10 cellular contexts compared by ENCODE assay signal in genomic region chr1:36182734-36183133, GRCh38. TPM values are rescaled to one million over a fixed set of nuclear protein-coding genes. Genes with fewer than 3 reads are reported as not detected.
DNase-seq lines count a peak whose midpoint lies in the region; ATAC-seq, FAIRE-seq and TF ChIP-seq lines count a peak whose summit lies in the region.
"Had no signal": no experiment of that assay in that cellular context is flagged by ENCODE, and none has a peak within 500 bp of the region (broad histone marks: within the 10 kb centered on the region; RNA-seq: fewer than 3 reads in every experiment).

No MANE protein-coding gene starts in this region.

- peaks cover 13 to 23% of the 10 kb centered on the region in 2 donors for H3K36me3 Mint-ChIP-seq in CD4-positive, alpha-beta memory T cell
- H3K36me3 Mint-ChIP-seq in naive thymus-derived CD8-positive, alpha-beta T cell, result peaks cover 0 to 36% (median 12%) of the 10 kb centered on the region in 3 donors

- H3K4me1 Mint-ChIP-seq in CD4-positive, alpha-beta memory T cell, result peaks cover 4 to 6% (median 5%) of the 10 kb centered on the region in 4 donors
- peaks cover 0 to 13% (median 7%) of the 10 kb centered on the region in 4 donors for H3K4me1 Mint-ChIP-seq in naive thymus-derived CD8-positive, alpha-beta T cell

- no peak for FAIRE-seq in K562 (lab: Jason Lieb, UNC)

- no peaks in the 10 kb centered on the region for H3K9me3 ChIP-seq in CD4-positive, alpha-beta memory T cell (ENCODE audit: control insufficient read depth in 1 of 2, low read length in 2 of 2)
- H3K9me3 ChIP-seq in K562 (replicated peaks; ENCODE audit: control insufficient read depth, insufficient read depth, low read depth, low read length) (no peaks in the 10 kb centered on the region), ovary (no peaks in the 10 kb centered on the region)

- no peaks in the 10 kb centered on the region for H3K9me1 ChIP-seq in K562 (ENCODE audit: control insufficient read depth, insufficient read depth, low read length)

- POLR2A ChIA-PET in CD4-positive, alpha-beta memory T cell (lab: Charles Lee; ENCODE audit: partially characterized antibody), result interaction anchor here (0.5 to 9.2 kb wide), 7 partner anchors 11 to 42 kb away, joined by 4 to 244 read pairs (median 9); partner anchors contain the start of genes MAP7D1, THRAP3 and TRAPPC3
- POLR2A ChIA-PET in K562 (lab: Yijun Ruan, JAX), result interaction anchor here (0.6 to 1.8 kb wide), 11 partner anchors 8 to 107 kb away, joined by 3 to 8 read pairs (median 4); partner anchors contain the start of genes MAP7D1 and TRAPPC3
- POLR2A ChIA-PET in naive thymus-derived CD8-positive, alpha-beta T cell (lab: Charles Lee), result interaction anchor here (0.6 to 9.3 kb wide), 10 partner anchors 9 to 164 kb away, joined by 3 to 227 read pairs (median 4); partner anchors contain the start of genes MAP7D1, THRAP3 and TRAPPC3

- H3K9ac ChIP-seq in K562 (ENCODE audit: insufficient read depth in 1 of 2, low read depth in 2 of 2, low read length in 2 of 2), result no peak overlapping the region

- H3K4me1 ChIP-seq in CD4-positive, alpha-beta memory T cell (ENCODE audit: insufficient read depth, low read length), result peaks cover under 1% of the 10 kb centered on the region
- H3K4me1 ChIP-seq in K562 (replicated peaks in 1 of 2; ENCODE audit: control insufficient read depth in 2 of 2, insufficient read depth in 2 of 2, low read length in 2 of 2) (peaks cover 2 to 19% of the 10 kb centered on the region in 2 experiments; a peak in 4 of 5 replicates), ovary (ENCODE audit: insufficient read depth) (peaks cover 1% of the 10 kb centered on the region)

- in situ Hi-C loops in K562 (cut with MboI), result no loop called here

- H3K9me3 Mint-ChIP-seq in CD4-positive, alpha-beta memory T cell, result peaks cover 0 to 1% (median 0%) of the 10 kb centered on the region in 8 donors
- H3K9me3 Mint-ChIP-seq in naive thymus-derived CD8-positive, alpha-beta T cell, result no peaks in the 10 kb centered on the region
- H3K9me3 Mint-ChIP-seq: activated T-helper 2 cell treated with anti-CD3 and anti-CD28 coated beads, Interferon-gamma antibody, Interleukin-2, Interleukin-4, amounts not matched to agents 10 μg/mL and 5 μg/mL and 100 μg/mL, durations not matched to agents 14 hours and 24 hours and 36 hours had no signal

- CTCF ChIA-PET in CD4-positive, alpha-beta memory T cell (lab: Charles Lee; ENCODE audit: partially characterized antibody), result interaction anchor here (1.3 to 11.5 kb wide), 4 partner anchors 17 to 103 kb away, joined by 5 to 348 read pairs (median 12); partner anchors contain the start of genes MAP7D1 and TRAPPC3
- CTCF ChIA-PET in K562 (lab: Yijun Ruan, JAX; ENCODE audit: low intra/inter-chr PET ratio), result no interaction called here

- DNase-seq in CD4-positive, alpha-beta memory T cell, result no peak
- DNase-seq in H7, result peak; percentile 58
- no peak for DNase-seq in K562 (ENCODE audit: extremely low read depth in 1 of 4, low spot score in 3 of 4)
- no peak for DNase-seq in naive thymus-derived CD8-positive, alpha-beta T cell
- DNase-seq in ovary, result no peak
- DNase-seq in NCI-H2081 (lab: John Stamatoyannopoulos, UW), result no peak
- DNase-seq: DMS53; effector CD8-positive, alpha-beta T cell had no signal

- no peak for TF ChIP-seq CTCF in K562 (IDR thresholded peaks at IDR 0.05 in 2 of 3, conservative IDR thresholded peaks at IDR 0.05 in 1 of 3; ENCODE audit: insufficient read depth in 2 of 3, low read depth in 1 of 3, low read length in 3 of 3)
- TF ChIP-seq CTCF in ovary (IDR thresholded peaks at IDR 0.05), result no peak

- no peaks in the 10 kb centered on the region for H3K27me3 ChIP-seq in CD4-positive, alpha-beta memory T cell (ENCODE audit: insufficient read depth, low read length)
- H3K27me3 ChIP-seq in H7 (ENCODE audit: control insufficient read depth, insufficient read depth, low read length) (no peaks in the 10 kb centered on the region; the same call in 1 of the 2 replicates), K562 (ENCODE audit: control insufficient read depth in 2 of 2, insufficient read depth in 2 of 2, low read length in 2 of 2) (no peaks in the 10 kb centered on the region), ovary (no peaks in the 10 kb centered on the region)

- no peaks in the 10 kb centered on the region for H3K79me2 ChIP-seq in K562 (ENCODE audit: control insufficient read depth, insufficient read depth, low read length)

- no peak overlapping the region for H3K4me3 Mint-ChIP-seq in CD4-positive, alpha-beta memory T cell
- no peak overlapping the region for H3K4me3 Mint-ChIP-seq in naive thymus-derived CD8-positive, alpha-beta T cell

- TF ChIP-seq EP300 in K562 (IDR thresholded peaks at IDR 0.05; ENCODE audit: low read length) (no peak), ovary (IDR thresholded peaks at IDR 0.05) (no peak)

- ATAC-seq in K562 (peak; percentile 15; the same call in 2 of the 3 replicates), GM18511 (IDR thresholded peaks at IDR 0.05; ENCODE audit: unreplicated experiment) (no peak)
- peak; percentile 45 to 55 for ATAC-seq in naive thymus-derived CD8-positive, alpha-beta T cell

- H3K27ac ChIP-seq in CD4-positive, alpha-beta memory T cell (ENCODE audit: low read depth, low read length), result no peak overlapping the region
- H3K27ac ChIP-seq in K562 (ENCODE audit: extremely low read depth, low read depth, low read length), result no peak overlapping the region
- no peak overlapping the region for H3K27ac ChIP-seq in ovary

- BruUV-seq in K562 (replicated peaks; lab: Mats Ljungman, UMichigan), result no TSS peak

- TF ChIP-seq RAD21 in K562 (CRISPR knock-in tag; conservative IDR thresholded peaks at IDR 0.05 in 1 of 2, IDR thresholded peaks at IDR 0.05 in 1 of 2), result no peak

- intact Hi-C loops in CD4-positive, alpha-beta memory T cell (cut with micrococcal nuclease), result no loop called here
- intact Hi-C loops in K562 (cut with micrococcal nuclease) (loop anchor here (10.0 kb wide), 1 partner anchor 242 kb away; no protein-coding TSS in a partner anchor), ovary (cut with DNase I) (loop anchor here in 1 of 4 donors (10.0 kb wide), 1 partner anchor 102 kb away; no protein-coding TSS in a partner anchor)

- peak overlapping the region in 5 of 7 donors; percentile 32 to 86 (median 72) for H3K27ac Mint-ChIP-seq in CD4-positive, alpha-beta memory T cell
- peak overlapping the region in 9 of 10 donors; percentile 23 to 91 (median 77) for H3K27ac Mint-ChIP-seq in naive thymus-derived CD8-positive, alpha-beta T cell
- H3K27ac Mint-ChIP-seq: activated T-helper 2 cell treated with anti-CD3 and anti-CD28 coated beads, Interferon-gamma antibody, Interleukin-2, Interleukin-4, amounts not matched to agents 10 μg/mL and 5 μg/mL and 100 μg/mL, durations not matched to agents 14 hours and 24 hours and 36 hours had no signal

- H3K4me2 ChIP-seq in K562 (ENCODE audit: insufficient read depth, low read length), result no peak overlapping the region

- WGBS in K562 (ENCODE audit: insufficient coverage, low coverage, missing lambda C conversion rate), result 32% methylated on average over 2 of the region's 2 CpGs
- WGBS in ovary, 3 donors, result 58 to 61% (median 59%) methylated on average over 2 of the region's 2 CpGs

- peaks cover 28% of the 10 kb centered on the region for H3K36me3 ChIP-seq in CD4-positive, alpha-beta memory T cell (ENCODE audit: insufficient read depth, low read length)
- peaks cover 7% of the 10 kb centered on the region for H3K36me3 ChIP-seq in H7 (replicated peaks; ENCODE audit: control insufficient read depth, insufficient read depth, low read length)
- peaks cover 37% of the 10 kb centered on the region for H3K36me3 ChIP-seq in K562 (ENCODE audit: control insufficient read depth, insufficient read depth, low read length)
- H3K36me3 ChIP-seq in ovary, result no peaks in the 10 kb centered on the region

- TF ChIP-seq POLR2A in K562 (conservative IDR thresholded peaks at IDR 0.05) (no peak), ovary (IDR thresholded peaks at IDR 0.05) (no peak)

- H4K20me1 ChIP-seq in K562 (replicated peaks; ENCODE audit: control insufficient read depth, insufficient read depth, low read length), result 0 out of 2 replicates have a peak, but pooled peaks cover 4% of the 10 kb centered on the region

- no peaks in the 10 kb centered on the region for H3K27me3 Mint-ChIP-seq in CD4-positive, alpha-beta memory T cell
- H3K27me3 Mint-ChIP-seq in naive thymus-derived CD8-positive, alpha-beta T cell, result no peaks in the 10 kb centered on the region

- no peak overlapping the region for H3K4me3 ChIP-seq in CD4-positive, alpha-beta memory T cell (ENCODE audit: low read length in 2 of 2)
- no peak overlapping the region for H3K4me3 ChIP-seq in H7 (ENCODE audit: insufficient read depth, low read depth, low read length)
- no peak overlapping the region for H3K4me3 ChIP-seq in K562
- no peak overlapping the region for H3K4me3 ChIP-seq in ovary

- no peak overlapping the region for H2AFZ ChIP-seq in K562 (ENCODE audit: low read depth, low read length)

RNA-seq across cellular contexts. Expression of gene MAP7D1, which starts 26.8 kb away (rescaled TPM):
- 100 to 1,000 TPM; 221 to 222 TPM for total RNA-seq in CD4-positive, alpha-beta memory T cell
- 10 to 100 TPM in 1 of 2 donors, 1 to 10 TPM in 1; 4.1 to 68.3 TPM for polyA plus RNA-seq in CD4-positive, alpha-beta memory T cell
- 146 TPM in 2 replicates for total RNA-seq in H7 (2014; rRNA removed; shearing (Covaris generic))
- total RNA-seq in K562 (2011; cell fraction: chromatin; rRNA removed; ENCODE audit: low replicate concordance), result 28.8 and 80.6 TPM in 2 replicates
- 47.5 and 62.2 TPM in 2 replicates for total RNA-seq in K562 (2011; cell fraction: nucleolus; rRNA removed)
- total RNA-seq in K562 (2011; cell fraction: nucleoplasm; rRNA removed), result 37.8 and 52.2 TPM in 2 replicates
- total RNA-seq in K562 (2014; rRNA removed) (72.8 and 74.4 TPM in 2 replicates), K562 (2014; rRNA removed; fragmentation: Illumina TruSeq; extraction: Trizol) (17.4 and 20.8 TPM in 2 replicates), K562 (2015; rRNA removed; fragmentation: Illumina TruSeq; extraction: Trizol) (34.5 and 37.8 TPM in 2 replicates), K562 (2021) (101 and 108 TPM in 2 replicates), ovary (10 to 100 TPM; 34.9 to 99.1 (median 69.0) TPM)
- polyA plus RNA-seq in K562 (2011; rRNA removed) (17.2 and 18.4 TPM in 2 replicates), K562 (2014; fragmentation: Illumina TruSeq; extraction: Trizol) (49.2 and 53.7 TPM in 2 replicates), K562 (2014; fragmentation: Nextera tagmentation; extraction: Ambion mirVana) (1 to 10 TPM; 3.6 to 4.4 TPM), K562 (2014; rRNA removed) (53.8 and 54.7 TPM in 2 replicates), ovary (10 to 100 TPM; 31.4 to 44.3 TPM)
- 14.6 and 28.7 TPM in 2 replicates for polyA plus RNA-seq in K562 (2011; cell fraction: cytosol; rRNA removed)
- polyA plus RNA-seq in K562 (2011; cell fraction: nucleus; rRNA removed), result 34.1 and 46.2 TPM in 2 replicates
- polyA plus RNA-seq in K562 (2012), result 51.5 and 56.5 TPM in 2 replicates
- 8.2 and 9.2 TPM in 2 replicates for polyA minus RNA-seq in K562 (2011; rRNA and poly(A)+ RNA removed)
- 31.8 and 55.1 TPM in 2 replicates for polyA minus RNA-seq in K562 (2011; cell fraction: cytosol; rRNA and poly(A)+ RNA removed)
- polyA minus RNA-seq in K562 (2011; cell fraction: nucleus; rRNA and poly(A)+ RNA removed), result 13.1 and 14.8 TPM in 2 replicates
- total RNA-seq in naive thymus-derived CD8-positive, alpha-beta T cell, result 100 to 1,000 TPM; 266 to 275 TPM
- 10 to 100 TPM; 13.3 to 67.1 (median 20.1) TPM for polyA plus RNA-seq in naive thymus-derived CD8-positive, alpha-beta T cell

RNA-seq across cellular contexts. Expression of gene TRAPPC3, which starts 33.4 kb away (rescaled TPM):
- 10 to 100 TPM; 51.8 to 56.4 TPM for total RNA-seq in CD4-positive, alpha-beta memory T cell
- polyA plus RNA-seq in CD4-positive, alpha-beta memory T cell, result 100 to 1,000 TPM; 107 to 190 TPM
- 97.3 and 111 TPM in 2 replicates for total RNA-seq in H7 (2014; rRNA removed; shearing (Covaris generic))
- 60.6 and 88.2 TPM in 2 replicates for total RNA-seq in K562 (2011; cell fraction: chromatin; rRNA removed; ENCODE audit: low replicate concordance)
- total RNA-seq in K562 (2011; cell fraction: nucleolus; rRNA removed), result 67.4 and 71.0 TPM in 2 replicates
- 76.7 and 96.0 TPM in 2 replicates for total RNA-seq in K562 (2011; cell fraction: nucleoplasm; rRNA removed)
- 132 and 141 TPM in 2 replicates for total RNA-seq in K562 (2014; rRNA removed)
- total RNA-seq in K562 (2014; rRNA removed; fragmentation: Illumina TruSeq; extraction: Trizol), result 109 and 114 TPM in 2 replicates
- 112 and 115 TPM in 2 replicates for total RNA-seq in K562 (2015; rRNA removed; fragmentation: Illumina TruSeq; extraction: Trizol)
- total RNA-seq in K562 (2021), result 83.4 and 90.9 TPM in 2 replicates
- polyA plus RNA-seq in K562 (2011; rRNA removed), result 128 and 141 TPM in 2 replicates
- 75.6 and 128 TPM in 2 replicates for polyA plus RNA-seq in K562 (2011; cell fraction: cytosol; rRNA removed)
- polyA plus RNA-seq in K562 (2011; cell fraction: nucleus; rRNA removed), result 80.4 and 107 TPM in 2 replicates
- 109 and 110 TPM in 2 replicates for polyA plus RNA-seq in K562 (2012)
- polyA plus RNA-seq in K562 (2014; fragmentation: Illumina TruSeq; extraction: Trizol), result 127 and 140 TPM in 2 replicates
- polyA plus RNA-seq in K562 (2014; fragmentation: Nextera tagmentation; extraction: Ambion mirVana), result 10 to 100 TPM; 20.6 to 41.8 TPM
- 119 and 142 TPM in 2 replicates for polyA plus RNA-seq in K562 (2014; rRNA removed)
- 47.8 and 54.0 TPM in 2 replicates for polyA minus RNA-seq in K562 (2011; rRNA and poly(A)+ RNA removed)
- polyA minus RNA-seq in K562 (2011; cell fraction: cytosol; rRNA and poly(A)+ RNA removed), result 29.4 and 32.5 TPM in 2 replicates
- polyA minus RNA-seq in K562 (2011; cell fraction: nucleus; rRNA and poly(A)+ RNA removed), result 18.6 and 31.1 TPM in 2 replicates
- total RNA-seq in naive thymus-derived CD8-positive, alpha-beta T cell, result 10 to 100 TPM; 44.6 to 53.7 TPM
- polyA plus RNA-seq in naive thymus-derived CD8-positive, alpha-beta T cell, result 100 to 1,000 TPM in 2 of 3 donors, 10 to 100 TPM in 1; 99.9 to 115 (median 110) TPM
- total RNA-seq in ovary, result 10 to 100 TPM; 42.3 to 49.6 (median 45.2) TPM
- 10 to 100 TPM; 44.0 to 94.6 TPM for polyA plus RNA-seq in ovary

RNA-seq across cellular contexts. Expression of gene THRAP3, which starts 41.5 kb away (rescaled TPM):
- total RNA-seq in CD4-positive, alpha-beta memory T cell, result 100 to 1,000 TPM; 127 to 130 TPM
- 10 to 100 TPM; 58.5 to 98.6 TPM for polyA plus RNA-seq in CD4-positive, alpha-beta memory T cell
- total RNA-seq in H7 (2014; rRNA removed; shearing (Covaris generic)), result 82.7 and 90.7 TPM in 2 replicates
- total RNA-seq in K562 (2011; cell fraction: chromatin; rRNA removed; ENCODE audit: low replicate concordance), result 53.3 and 99.3 TPM in 2 replicates
- total RNA-seq in K562 (2011; cell fraction: nucleolus; rRNA removed), result 40.0 and 45.4 TPM in 2 replicates
- total RNA-seq in K562 (2011; cell fraction: nucleoplasm; rRNA removed), result 40.3 and 53.6 TPM in 2 replicates
- 67.9 and 70.5 TPM in 2 replicates for total RNA-seq in K562 (2014; rRNA removed)
- total RNA-seq in K562 (2014; rRNA removed; fragmentation: Illumina TruSeq; extraction: Trizol), result 100 and 118 TPM in 2 replicates
- total RNA-seq in K562 (2015; rRNA removed; fragmentation: Illumina TruSeq; extraction: Trizol), result 125 and 128 TPM in 2 replicates
- total RNA-seq in K562 (2021), result 107 and 123 TPM in 2 replicates
- 101 and 113 TPM in 2 replicates for polyA plus RNA-seq in K562 (2011; rRNA removed)
- 36.7 and 54.3 TPM in 2 replicates for polyA plus RNA-seq in K562 (2011; cell fraction: cytosol; rRNA removed)
- 58.5 and 65.3 TPM in 2 replicates for polyA plus RNA-seq in K562 (2011; cell fraction: nucleus; rRNA removed)
- 61.1 and 64.3 TPM in 2 replicates for polyA plus RNA-seq in K562 (2012)
- 133 TPM in 2 replicates for polyA plus RNA-seq in K562 (2014; fragmentation: Illumina TruSeq; extraction: Trizol)
- polyA plus RNA-seq in K562 (2014; fragmentation: Nextera tagmentation; extraction: Ambion mirVana), result 100 to 1,000 TPM in 1 of 2 experiments, 10 to 100 TPM in 1; 66.2 to 135 TPM
- polyA plus RNA-seq in K562 (2014; rRNA removed), result 76.9 and 99.0 TPM in 2 replicates
- polyA minus RNA-seq in K562 (2011; rRNA and poly(A)+ RNA removed), result 180 TPM in 2 replicates
- polyA minus RNA-seq in K562 (2011; cell fraction: cytosol; rRNA and poly(A)+ RNA removed), result 49.1 and 81.3 TPM in 2 replicates
- polyA minus RNA-seq in K562 (2011; cell fraction: nucleus; rRNA and poly(A)+ RNA removed), result 29.9 and 65.6 TPM in 2 replicates
- total RNA-seq in naive thymus-derived CD8-positive, alpha-beta T cell, result 100 to 1,000 TPM; 123 to 131 TPM
- 100 to 1,000 TPM in 1 of 3 donors, 10 to 100 TPM in 2; 87.6 to 106 (median 97.8) TPM for polyA plus RNA-seq in naive thymus-derived CD8-positive, alpha-beta T cell
- 100 to 1,000 TPM in 1 of 7 donors, 10 to 100 TPM in 6; 49.2 to 101 (median 92.6) TPM for total RNA-seq in ovary
- 100 to 1,000 TPM in 1 of 2 donors, 10 to 100 TPM in 1; 40.2 to 109 TPM for polyA plus RNA-seq in ovary

RNA-seq across cellular contexts. Expression of gene COL8A2, which starts 57.7 kb away (rescaled TPM):
- total RNA-seq in CD4-positive, alpha-beta memory T cell, result under 1 TPM; 0.25 to 0.26 TPM
- not detected for polyA plus RNA-seq in CD4-positive, alpha-beta memory T cell
- total RNA-seq in H7 (2014; rRNA removed; shearing (Covaris generic)), result 1.6 TPM in 2 replicates
- 0.07 and 0.11 TPM in 2 replicates for total RNA-seq in K562 (2011; cell fraction: chromatin; rRNA removed; ENCODE audit: low replicate concordance)
- total RNA-seq in K562 (2011; cell fraction: nucleolus; rRNA removed), result 0.13 and 0.17 TPM in 2 replicates
- total RNA-seq in K562 (2011; cell fraction: nucleoplasm; rRNA removed), result 0.07 TPM in 1 of 2 replicates, not detected in the other
- total RNA-seq in K562 (2014; rRNA removed), result 0.14 TPM in 1 of 2 replicates, not detected in the other
- total RNA-seq in K562 (2014; rRNA removed; fragmentation: Illumina TruSeq; extraction: Trizol), result 0.03 TPM in 1 of 2 replicates, not detected in the other
- total RNA-seq in K562 (2015; rRNA removed; fragmentation: Illumina TruSeq; extraction: Trizol), result not detected in 2 replicates
- total RNA-seq in K562 (2021), result 0.04 and 0.09 TPM in 2 replicates
- polyA plus RNA-seq in K562 (2011; rRNA removed), result 0.04 TPM in 2 replicates
- 0.09 TPM in 1 of 2 replicates, not detected in the other for polyA plus RNA-seq in K562 (2011; cell fraction: cytosol; rRNA removed)
- 0.11 TPM in 1 of 2 replicates, not detected in the other for polyA plus RNA-seq in K562 (2011; cell fraction: nucleus; rRNA removed)
- 0.01 and 0.07 TPM in 2 replicates for polyA plus RNA-seq in K562 (2012)
- polyA plus RNA-seq in K562 (2014; fragmentation: Illumina TruSeq; extraction: Trizol), result 0.07 TPM in 1 of 2 replicates, not detected in the other
- not detected for polyA plus RNA-seq in K562 (2014; fragmentation: Nextera tagmentation; extraction: Ambion mirVana)
- polyA plus RNA-seq in K562 (2014; rRNA removed), result 0.03 TPM in 1 of 2 replicates, not detected in the other
- polyA minus RNA-seq in K562 (2011; rRNA and poly(A)+ RNA removed), result not detected in 2 replicates
- not detected in 2 replicates for polyA minus RNA-seq in K562 (2011; cell fraction: cytosol; rRNA and poly(A)+ RNA removed)
- 0.13 TPM in 1 of 2 replicates, not detected in the other for polyA minus RNA-seq in K562 (2011; cell fraction: nucleus; rRNA and poly(A)+ RNA removed)
- total RNA-seq in naive thymus-derived CD8-positive, alpha-beta T cell, result under 1 TPM; 0.22 to 0.31 TPM
- under 1 TPM; 0.07 to 0.22 (median 0.15) TPM for polyA plus RNA-seq in naive thymus-derived CD8-positive, alpha-beta T cell
- total RNA-seq in ovary, result 1 to 10 TPM; 2.5 to 6.2 (median 4.1) TPM
- polyA plus RNA-seq in ovary, result 1 to 10 TPM; 2.3 to 4.6 TPM
- total RNA-seq: activated T-helper 2 cell treated with anti-CD3 and anti-CD28 coated beads, Interferon-gamma antibody, Interleukin-2, Interleukin-4, amounts not matched to agents 10 μg/mL and 5 μg/mL and 100 μg/mL, durations not matched to agents 14 hours and 24 hours and 36 hours had no signal
